In genomic region chrX:10755477-10756334, GRCh38 we compare ENCODE assay signal across 9 cellular contexts.
DNase-seq lines count a peak whose midpoint lies in the region; ATAC-seq and TF ChIP-seq lines count a peak whose summit lies in the region.
"Had no signal": no experiment of that assay in that cellular context is flagged by ENCODE, and none has a peak within 500 bp of the region (broad histone marks: within the 10 kb centered on the region; RNA-seq: fewer than 3 reads in every experiment).

No MANE protein-coding gene starts in this region.

- H3K36me3 ChIP-seq in PC-3 (ENCODE audit: low read depth, low read length) (no peaks in the 10 kb centered on the region), trophoblast cell (ENCODE audit: control insufficient read depth in 1 of 2, insufficient read depth in 2 of 2, low read length in 2 of 2) (peaks cover 0 to 1% of the 10 kb centered on the region in 2 experiments)

- no peaks in the 10 kb centered on the region for H3K36me3 Mint-ChIP-seq in activated T-helper 2 cell treated with anti-CD3 and anti-CD28 coated beads, Interferon-gamma antibody, Interleukin-2, Interleukin-4, amounts not matched to agents 10 μg/mL and 5 μg/mL and 100 μg/mL, durations not matched to agents 14 hours and 24 hours and 36 hours (ENCODE audit: low read depth)
- H3K36me3 Mint-ChIP-seq in immature natural killer cell, result no peaks in the 10 kb centered on the region
- H3K36me3 Mint-ChIP-seq: activated naive CD4-positive, alpha-beta T cell treated with anti-CD3 and anti-CD28 coated beads, Interleukin-2, amount 10 ng/mL, durations not matched to agents 7 days and 5 days had no signal

- DNase-seq in EL (peak; percentile 86), PC-3 (no peak), fibroblast of pulmonary artery (ENCODE audit: low read depth) (peak; percentile 79), trophoblast cell (peak; percentile 48 to 63), occipital lobe (lab: John Stamatoyannopoulos, UW) (no peak), immature natural killer cell (no peak)
- DNase-seq in activated T-helper 2 cell treated with anti-CD3 and anti-CD28 coated beads, Interferon-gamma antibody, Interleukin-2, Interleukin-4, amounts not matched to agents 10 μg/mL and 5 μg/mL and 100 μg/mL, durations not matched to agents 14 hours and 24 hours and 36 hours (ENCODE audit: low spot score), result no peak
- DNase-seq in activated CD4-positive, alpha-beta T cell treated with anti-CD3 and anti-CD28 coated beads for 4 hours, result no peak
- DNase-seq: activated naive CD4-positive, alpha-beta T cell treated with anti-CD3 and anti-CD28 coated beads, Interleukin-2, amount 10 ng/mL, durations not matched to agents 7 days and 5 days had no signal

- H3K9ac ChIP-seq in PC-3 (ENCODE audit: low read length) (no peak overlapping the region), trophoblast cell (ENCODE audit: low read length) (no peak overlapping the region)

- no peaks in the 10 kb centered on the region for H3K27me3 Mint-ChIP-seq in activated T-helper 2 cell treated with anti-CD3 and anti-CD28 coated beads, Interferon-gamma antibody, Interleukin-2, Interleukin-4, amounts not matched to agents 10 μg/mL and 5 μg/mL and 100 μg/mL, durations not matched to agents 14 hours and 24 hours and 36 hours (ENCODE audit: low read depth)
- peaks cover 2 to 4% (median 4%) of the 10 kb centered on the region in 3 donors for H3K27me3 Mint-ChIP-seq in immature natural killer cell (ENCODE audit: low read depth in 3 of 3)
- H3K27me3 Mint-ChIP-seq: activated naive CD4-positive, alpha-beta T cell treated with anti-CD3 and anti-CD28 coated beads, Interleukin-2, amount 10 ng/mL, durations not matched to agents 7 days and 5 days had no signal

- CTCF ChIA-PET in PC-3 (lab: Charles Lee), result interaction anchor here (0.5 kb wide), 1 partner anchor 549 kb away, joined by 4 read pairs; no protein-coding TSS in a partner anchor

- H3K18ac ChIP-seq in trophoblast cell (ENCODE audit: low read length), result no peak overlapping the region

- no peak overlapping the region for H2AK5ac ChIP-seq in trophoblast cell (ENCODE audit: low read length)

- ATAC-seq in PC-3, result no peak

- TF ChIP-seq CTCF in PC-3 (conservative IDR thresholded peaks at IDR 0.05; ENCODE audit: low read depth, low read length), result no peak
- TF ChIP-seq CTCF in fibroblast of pulmonary artery (IDR thresholded peaks at IDR 0.05; ENCODE audit: low read length, missing control alignments), result no peak

- no peak overlapping the region for H2BK5ac ChIP-seq in trophoblast cell (ENCODE audit: low read depth, low read length, poor library complexity)

- no peaks in the 10 kb centered on the region for H3K9me2 ChIP-seq in PC-3 (replicated peaks; ENCODE audit: low read length)

- no peak overlapping the region for H3K27ac ChIP-seq in PC-3 (ENCODE audit: low read length)
- peak overlapping the region; percentile 90 for H3K27ac ChIP-seq in trophoblast cell (ENCODE audit: low read depth, low read length)

- no TSS peak for BruUV-seq in PC-3 (replicated peaks; lab: Mats Ljungman, UMichigan)

- no peaks in the 10 kb centered on the region for H3K27me3 ChIP-seq in PC-3 (ENCODE audit: low read length)
- H3K27me3 ChIP-seq in trophoblast cell (ENCODE audit: insufficient read depth, low read length), result no peaks in the 10 kb centered on the region

- H3K4me1 ChIP-seq in PC-3 (ENCODE audit: insufficient read depth, low read length) (peaks cover 12% of the 10 kb centered on the region), trophoblast cell (ENCODE audit: control insufficient read depth in 1 of 2, insufficient read depth in 2 of 2, low read length in 2 of 2) (peaks cover 8 to 9% of the 10 kb centered on the region in 2 experiments)

- POLR2A ChIA-PET in PC-3 (lab: Charles Lee; ENCODE audit: unreplicated experiment), result no interaction called here

- H2BK12ac ChIP-seq in trophoblast cell (ENCODE audit: low read length), result no peak overlapping the region

- no peak overlapping the region for H2AFZ ChIP-seq in PC-3 (ENCODE audit: low read length)
- no peak overlapping the region for H2AFZ ChIP-seq in trophoblast cell (ENCODE audit: insufficient read depth, low read length, poor library complexity)

- H3K4me3 ChIP-seq in PC-3 (ENCODE audit: low read length) (no peak overlapping the region), fibroblast of pulmonary artery (replicated peaks; ENCODE audit: low read depth, low read length) (no peak overlapping the region), trophoblast cell (ENCODE audit: low read depth, low read length) (no peak overlapping the region)

- peak overlapping the region; percentile 21; the same call in 1 of the 2 replicates for H3K4me2 ChIP-seq in PC-3 (ENCODE audit: low read length)
- no peak overlapping the region for H3K4me2 ChIP-seq in trophoblast cell (ENCODE audit: low read length)

- no peak overlapping the region for H4K12ac ChIP-seq in trophoblast cell (ENCODE audit: low read depth, low read length)

- intact Hi-C loops in PC-3 (cut with micrococcal nuclease), result no loop called here
- intact Hi-C loops in activated T-helper 2 cell treated with anti-CD3 and anti-CD28 coated beads, Interferon-gamma antibody, Interleukin-2, Interleukin-4, amounts not matched to agents 10 μg/mL and 5 μg/mL and 100 μg/mL, durations not matched to agents 14 hours and 24 hours and 36 hours (cut with micrococcal nuclease), result no loop called here

- no peak overlapping the region for H3K27ac Mint-ChIP-seq in activated T-helper 2 cell treated with anti-CD3 and anti-CD28 coated beads, Interferon-gamma antibody, Interleukin-2, Interleukin-4, amounts not matched to agents 10 μg/mL and 5 μg/mL and 100 μg/mL, durations not matched to agents 14 hours and 24 hours and 36 hours
- H3K27ac Mint-ChIP-seq in immature natural killer cell, result no peak overlapping the region
- H3K27ac Mint-ChIP-seq: activated naive CD4-positive, alpha-beta T cell treated with anti-CD3 and anti-CD28 coated beads, Interleukin-2, amount 10 ng/mL, durations not matched to agents 7 days and 5 days had no signal

- H4K20me1 ChIP-seq in PC-3 (ENCODE audit: low read length), result no peaks in the 10 kb centered on the region

- H3K23ac ChIP-seq in trophoblast cell (ENCODE audit: low read length), result no peak overlapping the region

- H3K9me3 ChIP-seq in PC-3 (ENCODE audit: low read length) (no peaks in the 10 kb centered on the region), trophoblast cell (ENCODE audit: insufficient read depth, low read depth, low read length) (no peaks in the 10 kb centered on the region)

- no peak overlapping the region for H3K4me3 Mint-ChIP-seq in activated T-helper 2 cell treated with anti-CD3 and anti-CD28 coated beads, Interferon-gamma antibody, Interleukin-2, Interleukin-4, amounts not matched to agents 10 μg/mL and 5 μg/mL and 100 μg/mL, durations not matched to agents 14 hours and 24 hours and 36 hours (ENCODE audit: low read depth)
- no peak overlapping the region for H3K4me3 Mint-ChIP-seq in immature natural killer cell
- H3K4me3 Mint-ChIP-seq: activated naive CD4-positive, alpha-beta T cell treated with anti-CD3 and anti-CD28 coated beads, Interleukin-2, amount 10 ng/mL, durations not matched to agents 7 days and 5 days had no signal

- peaks cover 8% of the 10 kb centered on the region for H3K79me1 ChIP-seq in trophoblast cell (ENCODE audit: low read length)

- no peaks in the 10 kb centered on the region for H3F3A ChIP-seq in PC-3 (ENCODE audit: low read length, unreplicated experiment)

- H3K14ac ChIP-seq in trophoblast cell (ENCODE audit: low read length), result no peak overlapping the region

- H3K9me3 Mint-ChIP-seq in activated T-helper 2 cell treated with anti-CD3 and anti-CD28 coated beads, Interferon-gamma antibody, Interleukin-2, Interleukin-4, amounts not matched to agents 10 μg/mL and 5 μg/mL and 100 μg/mL, durations not matched to agents 14 hours and 24 hours and 36 hours, result no peaks in the 10 kb centered on the region
- peaks cover 0 to 3% (median 0%) of the 10 kb centered on the region in 6 donors for H3K9me3 Mint-ChIP-seq in immature natural killer cell
- H3K9me3 Mint-ChIP-seq: activated naive CD4-positive, alpha-beta T cell treated with anti-CD3 and anti-CD28 coated beads, Interleukin-2, amount 10 ng/mL, durations not matched to agents 7 days and 5 days had no signal

- no peak overlapping the region for H2BK120ac ChIP-seq in trophoblast cell (ENCODE audit: insufficient read depth, low read length, poor library complexity)

- H3K79me2 ChIP-seq in PC-3 (ENCODE audit: low read length) (no peaks in the 10 kb centered on the region), trophoblast cell (ENCODE audit: control insufficient read depth, insufficient read depth, low read length, poor library complexity) (no peaks in the 10 kb centered on the region)

- H4K91ac ChIP-seq in trophoblast cell (ENCODE audit: low read depth, low read length), result no peak overlapping the region

- H4K8ac ChIP-seq in trophoblast cell (ENCODE audit: low read depth, low read length), result no peak overlapping the region

- no peaks in the 10 kb centered on the region for H3K4me1 Mint-ChIP-seq in activated T-helper 2 cell treated with anti-CD3 and anti-CD28 coated beads, Interferon-gamma antibody, Interleukin-2, Interleukin-4, amounts not matched to agents 10 μg/mL and 5 μg/mL and 100 μg/mL, durations not matched to agents 14 hours and 24 hours and 36 hours (ENCODE audit: low read depth)
- no peaks in the 10 kb centered on the region for H3K4me1 Mint-ChIP-seq in immature natural killer cell
- H3K4me1 Mint-ChIP-seq: activated naive CD4-positive, alpha-beta T cell treated with anti-CD3 and anti-CD28 coated beads, Interleukin-2, amount 10 ng/mL, durations not matched to agents 7 days and 5 days had no signal

- WGBS in trophoblast cell (ENCODE audit: extremely low coverage, insufficient coverage, insufficient read length), result no CpG with 5 or more reads among the region's 9 CpGs

- H3K4ac ChIP-seq in trophoblast cell (ENCODE audit: low read depth, low read length), result no peak overlapping the region

Comparison
In these comparisons a context has a peak if more than half of its experiments do, and no peak if none do; other contexts are left out.
1. DNase-seq: peak in EL (single experiment), fibroblast of pulmonary artery (single experiment) and trophoblast cell (2 of 2); none in PC-3 (single experiment), occipital lobe (single experiment), activated T-helper 2 cell treated with anti-CD3 and anti-CD28 coated beads, Interferon-gamma antibody, Interleukin-2, Interleukin-4, amounts not matched to agents 10 μg/mL and 5 μg/mL and 100 μg/mL, durations not matched to agents 14 hours and 24 hours and 36 hours (single experiment), immature natural killer cell (0 of 3) and activated CD4-positive, alpha-beta T cell treated with anti-CD3 and anti-CD28 coated beads for 4 hours (0 of 2).